9 cellular contexts compared by ENCODE assay signal in genomic region chr2:38535745-38536506, GRCh38.
DNase-seq lines count a peak whose midpoint lies in the region; ATAC-seq, FAIRE-seq and TF ChIP-seq lines count a peak whose summit lies in the region.
"Had no signal": no experiment of that assay in that cellular context is flagged by ENCODE, and none has a peak within 500 bp of the region (broad histone marks: within the 10 kb centered on the region; RNA-seq: fewer than 3 reads in every experiment).

No MANE protein-coding gene starts in this region.

- peak overlapping the region; percentile 25 to 77 (median 52) for H3K4me3 Mint-ChIP-seq in CD4-positive, alpha-beta memory T cell
- peak overlapping the region; percentile 37 for H3K4me3 Mint-ChIP-seq in activated naive CD4-positive, alpha-beta T cell treated with anti-CD3 and anti-CD28 coated beads, Interleukin-2, amount 10 ng/mL, durations not matched to agents 7 days and 5 days

- 3% methylated on average over 50 to 53 of the region's 53 CpGs for WGBS in pancreas, 2 donors
- WGBS in thyroid gland, 2 donors: 5 to 12% methylated on average over 17 to 44 of the region's 53 CpGs

- TF ChIP-seq POLR2A in thyroid gland (IDR thresholded peaks at IDR 0.05): no peak

- peak; percentile 88 to 96 (median 92) for TF ChIP-seq CTCF in pancreas (IDR thresholded peaks at IDR 0.05)
- TF ChIP-seq CTCF in thyroid gland (IDR thresholded peaks at IDR 0.05): peak; percentile 64 to 95 (median 84)

- POLR2A ChIA-PET in CD4-positive, alpha-beta memory T cell (lab: Charles Lee; ENCODE audit: partially characterized antibody): interaction anchor here (1.1 to 2.2 kb wide), 4 partner anchors 46 to 215 kb away, joined by 3 to 10 read pairs (median 5); partner anchors contain the start of gene SRSF7

- H3K27me3 ChIP-seq in CD4-positive, alpha-beta memory T cell (ENCODE audit: insufficient read depth, low read length): no peaks in the 10 kb centered on the region
- no peaks in the 10 kb centered on the region for H3K27me3 ChIP-seq in pancreas
- no peaks in the 10 kb centered on the region for H3K27me3 ChIP-seq in thyroid gland

- peaks cover 0 to 6% (median 2%) of the 10 kb centered on the region in 4 donors for H3K4me1 Mint-ChIP-seq in CD4-positive, alpha-beta memory T cell
- peaks cover 6% of the 10 kb centered on the region for H3K4me1 Mint-ChIP-seq in activated naive CD4-positive, alpha-beta T cell treated with anti-CD3 and anti-CD28 coated beads, Interleukin-2, amount 10 ng/mL, durations not matched to agents 7 days and 5 days

- H3K4me3 ChIP-seq in CD4-positive, alpha-beta memory T cell (ENCODE audit: low read length in 2 of 2): peak overlapping the region; percentile 47 to 52
- H3K4me3 ChIP-seq in pancreas (peak overlapping the region; percentile 2 to 48 (median 31)), thyroid gland (replicated peaks in 1 of 3) (peak overlapping the region in 1 of 3 donors; percentile 31)

- no peaks in the 10 kb centered on the region for H3K36me3 ChIP-seq in CD4-positive, alpha-beta memory T cell (ENCODE audit: insufficient read depth, low read length)
- H3K36me3 ChIP-seq in pancreas (no peaks in the 10 kb centered on the region), thyroid gland (no peaks in the 10 kb centered on the region)

- no peak for FAIRE-seq in pancreas (lab: Jason Lieb, UNC)
- FAIRE-seq: endometrium had no signal

- in situ Hi-C loops in SK-MEL-5 (cut with HindIII; ENCODE audit: low pct_unique_long_range_greater_than_20kb, low sequenced_read_pairs): no loop called here

- ATAC-seq in GM19452 (IDR thresholded peaks at IDR 0.05; ENCODE audit: unreplicated experiment) (peak; percentile 62), Right ventricle myocardium inferior (peak; percentile 94), pancreas (peak; percentile 96 to 99 (median 98))

- H3K9me3 Mint-ChIP-seq in CD4-positive, alpha-beta memory T cell: peaks cover 0 to 5% (median 0%) of the 10 kb centered on the region in 8 donors
- no peaks in the 10 kb centered on the region for H3K9me3 Mint-ChIP-seq in activated naive CD4-positive, alpha-beta T cell treated with anti-CD3 and anti-CD28 coated beads, Interleukin-2, amount 10 ng/mL, durations not matched to agents 7 days and 5 days

- H3K27ac Mint-ChIP-seq in CD4-positive, alpha-beta memory T cell: peak overlapping the region in 1 of 7 donors; percentile 36
- no peak overlapping the region for H3K27ac Mint-ChIP-seq in activated naive CD4-positive, alpha-beta T cell treated with anti-CD3 and anti-CD28 coated beads, Interleukin-2, amount 10 ng/mL, durations not matched to agents 7 days and 5 days

- DNase-seq in CD4-positive, alpha-beta memory T cell: peak; percentile 60 to 77 (median 70)
- DNase-seq in SK-MEL-5 (ENCODE audit: low read depth, low spot score) (peak; percentile 68), Right ventricle myocardium inferior (ENCODE audit: missing footprints) (peak; percentile 95), pancreas (peak; percentile 62 to 97 (median 80)), thyroid gland (peak; percentile 83 to 85)
- peak; percentile 83 for DNase-seq in activated naive CD4-positive, alpha-beta T cell treated with anti-CD3 and anti-CD28 coated beads, Interleukin-2, amount 10 ng/mL, durations not matched to agents 7 days and 5 days

- H3K36me3 Mint-ChIP-seq in CD4-positive, alpha-beta memory T cell: no peaks in the 10 kb centered on the region
- H3K36me3 Mint-ChIP-seq in activated naive CD4-positive, alpha-beta T cell treated with anti-CD3 and anti-CD28 coated beads, Interleukin-2, amount 10 ng/mL, durations not matched to agents 7 days and 5 days: no peaks in the 10 kb centered on the region

- CTCF ChIA-PET in CD4-positive, alpha-beta memory T cell (lab: Charles Lee; ENCODE audit: partially characterized antibody): interaction anchor here (0.6 to 8.3 kb wide), 33 partner anchors 10 to 452 kb away, joined by 3 to 96 read pairs (median 5); partner anchors contain the start of gene SRSF7
- CTCF ChIA-PET in activated naive CD4-positive, alpha-beta T cell treated with anti-CD3 and anti-CD28 coated beads, Interleukin-2, amount 10 ng/mL, durations not matched to agents 7 days and 5 days (lab: Charles Lee): interaction anchor here (0.6 to 3.2 kb wide), 19 partner anchors 12 to 293 kb away, joined by 3 to 22 read pairs (median 4); no protein-coding TSS in a partner anchor

- TF ChIP-seq RAD21 in Ishikawa (IDR thresholded peaks at IDR 0.05; ENCODE audit: low read depth): peak; percentile 84

- no peak overlapping the region for H3K27ac ChIP-seq in CD4-positive, alpha-beta memory T cell (ENCODE audit: low read depth, low read length)
- H3K27ac ChIP-seq in pancreas (no peak overlapping the region), thyroid gland (no peak overlapping the region)

- peaks cover 0 to 2% of the 10 kb centered on the region in 2 donors for H3K27me3 Mint-ChIP-seq in CD4-positive, alpha-beta memory T cell
- H3K27me3 Mint-ChIP-seq in activated naive CD4-positive, alpha-beta T cell treated with anti-CD3 and anti-CD28 coated beads, Interleukin-2, amount 10 ng/mL, durations not matched to agents 7 days and 5 days: peaks cover 53% of the 10 kb centered on the region

- intact Hi-C loops in CD4-positive, alpha-beta memory T cell (cut with micrococcal nuclease): loop anchor here (1.0 kb wide), 4 partner anchors 67 to 299 kb away; no protein-coding TSS in a partner anchor
- intact Hi-C loops in Right ventricle myocardium inferior (cut with DNase I) (loop anchor here (5.0 kb wide), 1 partner anchor 206 kb away; no protein-coding TSS in a partner anchor), pancreas (cut with DNase I) (loop anchor here in 1 of 3 donors (5.0 kb wide), 1 partner anchor 191 kb away; no protein-coding TSS in a partner anchor), thyroid gland (cut with DNase I) (no loop called here)

- no peak for TF ChIP-seq EP300 in Ishikawa (IDR thresholded peaks at IDR 0.05; ENCODE audit: borderline replicate concordance)

- H3K9me3 ChIP-seq in CD4-positive, alpha-beta memory T cell (ENCODE audit: control insufficient read depth in 1 of 2, low read length in 2 of 2): no peaks in the 10 kb centered on the region
- H3K9me3 ChIP-seq in pancreas (no peaks in the 10 kb centered on the region), thyroid gland (no peaks in the 10 kb centered on the region)

- peaks cover 9% of the 10 kb centered on the region for H3K4me1 ChIP-seq in CD4-positive, alpha-beta memory T cell (ENCODE audit: insufficient read depth, low read length)
- H3K4me1 ChIP-seq in pancreas (no peaks in the 10 kb centered on the region), thyroid gland (peaks cover 4 to 5% of the 10 kb centered on the region in 2 donors)

TF ChIP-seq in Ishikawa, 13 proteins besides CTCF, POLR2A, EP300 and RAD21:
- TF ChIP-seq MAX (IDR thresholded peaks at IDR 0.05) (peak; percentile 53), YY1 (IDR thresholded peaks at IDR 0.05; ENCODE audit: low read depth) (no peak), ZBTB7A (IDR thresholded peaks at IDR 0.05; ENCODE audit: low read depth) (0 out of 2 replicates have a peak, but pooled peaks have one; percentile 52)
